9 cellular contexts compared by ENCODE assay signal in genomic region chr7:27097686-27098492, GRCh38. TPM values are rescaled to one million over a fixed set of nuclear protein-coding genes. Genes with fewer than 3 reads are reported as not detected.
A peak's percentile ranks its signal among the peaks of the same experiment; 100 is the strongest.
DNase-seq lines count a peak whose midpoint lies in the region; ATAC-seq, FAIRE-seq and TF ChIP-seq lines count a peak whose summit lies in the region.
"Had no signal": no experiment of that assay in that cellular context is flagged by ENCODE, and none has a peak within 500 bp of the region (broad histone marks: within the 10 kb centered on the region; RNA-seq: fewer than 3 reads in every experiment).

No MANE protein-coding gene starts in this region.

- DNase-seq in AG04449 (ENCODE audit: low read depth, low spot score) (no peak), NCI-H226 (peak; percentile 63), dermis blood vessel endothelial cell (peak; percentile 54), naive B cell (no peak), GM19239 (ENCODE audit: insufficient read length, low spot score) (no peak), GM13977 (ENCODE audit: low spot score) (no peak), ureter (ENCODE audit: low spot score) (no peak)

- H3K4me3 Mint-ChIP-seq in naive B cell = peak overlapping the region in 7 of 8 donors; percentile 83 to 96 (median 87)

- in situ Hi-C loops in GM13977 (cut with MboI; ENCODE audit: low pct_unique_long_range_greater_than_20kb, low sequenced_read_pairs, unreplicated experiment) = no loop called here

- peaks cover 20 to 32% of the 10 kb centered on the region in 2 donors for H3K36me3 Mint-ChIP-seq in naive B cell

- CTCF ChIA-PET in AG04449 (lab: Yijun Ruan, JAX) = interaction anchor here (0.9 to 2.6 kb wide), 2 partner anchors 34 to 64 kb away, joined by 3 to 10 read pairs; no protein-coding TSS in a partner anchor

- no peak for FAIRE-seq in GM19239 (lab: Jason Lieb, UNC)

- peaks cover 40 to 54% (median 47%) of the 10 kb centered on the region in 3 donors for H3K4me1 Mint-ChIP-seq in naive B cell

- peaks cover 73 to 93% (median 82%) of the 10 kb centered on the region in 3 donors for H3K27me3 Mint-ChIP-seq in naive B cell

- H3K4me3 ChIP-seq in AG04449 (ENCODE audit: low read depth, low read length) = peak overlapping the region; percentile 48

- ATAC-seq in naive B cell (ENCODE audit: low read depth in 2 of 2) (no peak), HG02981 (IDR thresholded peaks at IDR 0.05; ENCODE audit: unreplicated experiment) (no peak)

- TF ChIP-seq CTCF in AG04449 (IDR thresholded peaks at IDR 0.05; ENCODE audit: insufficient read depth, low read length, missing control alignments) = no peak
- no peak for TF ChIP-seq CTCF in GM13977 (IDR thresholded peaks at IDR 0.05; ENCODE audit: extremely low read depth, insufficient read depth, missing control alignments)

- peaks cover 0 to 3% (median 0%) of the 10 kb centered on the region in 7 donors for H3K9me3 Mint-ChIP-seq in naive B cell

- POLR2A ChIA-PET in AG04449 (lab: Yijun Ruan, JAX) = interaction anchor here (0.9 kb wide), 1 partner anchor 36 kb away, joined by 3 read pairs; no protein-coding TSS in a partner anchor

- peak overlapping the region in 4 of 6 donors; percentile 16 to 95 (median 84) for H3K27ac Mint-ChIP-seq in naive B cell

RNA-seq across cellular contexts. Expression of gene HOXA1, which starts 2.1 kb away (rescaled TPM):
- 0.68 and 0.84 TPM in 2 replicates for total RNA-seq in dermis blood vessel endothelial cell
- under 1 TPM in 1 of 6 donors, not detected in 5; 0.22 TPM for polyA plus RNA-seq in naive B cell (ENCODE audit: low read depth in 6 of 6)
- total RNA-seq in ureter = 18.8 TPM

RNA-seq across cellular contexts. Expression of gene HOXA2, which starts 4.6 kb away (rescaled TPM):
- total RNA-seq in dermis blood vessel endothelial cell (0.33 and 0.34 TPM in 2 replicates), ureter (1.8 TPM)
- polyA plus RNA-seq in naive B cell (ENCODE audit: low read depth in 6 of 6) = not detected
- total RNA-seq: activated CD8-positive, alpha-beta memory T cell treated with anti-CD3 and anti-CD28 coated beads for 36 hours had no signal

RNA-seq across cellular contexts. Expression of gene HOXA4, which starts 32.7 kb away (rescaled TPM):
- total RNA-seq in dermis blood vessel endothelial cell = 0.34 and 0.65 TPM in 2 replicates
- polyA plus RNA-seq in naive B cell (ENCODE audit: low read depth in 6 of 6) = not detected
- 9.4 TPM for total RNA-seq in ureter

RNA-seq across cellular contexts. Expression of gene HOXA5, which starts 45.6 kb away (rescaled TPM):
- 5.6 and 6.1 TPM in 2 replicates for total RNA-seq in dermis blood vessel endothelial cell
- not detected for polyA plus RNA-seq in naive B cell (ENCODE audit: low read depth in 6 of 6)
- 10.4 TPM for total RNA-seq in ureter
- total RNA-seq: activated CD8-positive, alpha-beta memory T cell treated with anti-CD3 and anti-CD28 coated beads for 36 hours had no signal

RNA-seq across cellular contexts. Expression of gene HOXA6, which starts 49.7 kb away (rescaled TPM):
- total RNA-seq in dermis blood vessel endothelial cell = 2.9 and 8.6 TPM in 2 replicates
- polyA plus RNA-seq in naive B cell (ENCODE audit: low read depth in 6 of 6) = not detected
- total RNA-seq in ureter = 8.5 TPM
- total RNA-seq: activated CD8-positive, alpha-beta memory T cell treated with anti-CD3 and anti-CD28 coated beads for 36 hours had no signal

Comparison
In these comparisons a context has a peak if more than half of its experiments do, and no peak if none do; other contexts are left out.
1. DNase-seq: peak in NCI-H226 (single experiment) and dermis blood vessel endothelial cell (single experiment); none in AG04449 (single experiment), naive B cell (single experiment), GM19239 (single experiment), GM13977 (single experiment) and ureter (single experiment).
2. RNA of gene HOXA1, which starts 2.1 kb away (total RNA-seq): 18.8 TPM in ureter (single experiment); 0.68 to 0.84 TPM in dermis blood vessel endothelial cell; every median in the first group is over 10 times any median in the second.